21 cellular contexts compared by ENCODE assay signal in the genomic region with DNA sequence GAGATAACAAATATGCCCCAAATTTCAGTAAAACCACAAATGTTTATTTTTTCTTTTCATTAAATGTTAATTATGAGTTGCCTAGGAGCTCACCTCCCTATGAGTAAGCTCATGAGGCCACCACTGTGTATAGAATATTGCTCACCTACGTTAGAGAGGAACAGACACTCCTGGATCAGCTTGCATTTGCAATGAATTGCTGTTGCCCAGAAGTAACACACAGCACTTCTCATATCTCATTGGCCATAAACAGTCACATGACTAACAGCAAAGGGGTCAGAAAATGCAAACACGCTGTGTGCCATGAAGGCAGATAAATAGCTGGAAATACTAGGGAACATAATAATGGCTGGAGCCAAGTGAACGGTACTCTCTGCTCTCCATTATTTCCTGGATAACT.
DNase-seq lines count a peak whose midpoint lies in the region; ATAC-seq, FAIRE-seq and TF ChIP-seq lines count a peak whose summit lies in the region.
"Had no signal": no experiment of that assay in that cellular context is flagged by ENCODE, and none has a peak within 500 bp of the region (broad histone marks: within the 10 kb centered on the region; RNA-seq: fewer than 3 reads in every experiment).

No MANE protein-coding gene starts in this region.

- intact Hi-C loops in K562 (cut with micrococcal nuclease) (no loop called here), transverse colon (cut with DNase I; ENCODE audit: low total_unique reads) (no loop called here)

- no peak overlapping the region for H2BK15ac ChIP-seq in mesendoderm (replicated peaks; ENCODE audit: low read depth)

- no peak overlapping the region for H2AK5ac ChIP-seq in mesendoderm (ENCODE audit: low read length)

- no peak overlapping the region for H3K4me3 ChIP-seq in K562
- no peak overlapping the region for H3K4me3 ChIP-seq in mesendoderm (ENCODE audit: low read length)
- no peak overlapping the region for H3K4me3 ChIP-seq in transverse colon
- H3K4me3 ChIP-seq: PC-9, SK-N-MC had no signal

- peak overlapping the region; percentile 66 for H3K23ac ChIP-seq in mesendoderm (ENCODE audit: low read length)

- POLR2A ChIA-PET in K562 (lab: Yijun Ruan, JAX), result interaction anchor here (0.6 to 1.0 kb wide), 2 partner anchors 758 to 994 kb away, joined by 3 read pairs; no protein-coding TSS in a partner anchor

- no peaks in the 10 kb centered on the region for H3K79me2 ChIP-seq in K562 (ENCODE audit: control insufficient read depth, insufficient read depth, low read length)
- no peaks in the 10 kb centered on the region for H3K79me2 ChIP-seq in mesendoderm (ENCODE audit: control insufficient read depth, insufficient read depth, low read length)

- H3K27ac ChIP-seq in K562 (ENCODE audit: extremely low read depth, low read depth, low read length) (no peak overlapping the region), mesendoderm (ENCODE audit: low read depth, low read length) (no peak overlapping the region), transverse colon (no peak overlapping the region)
- H3K27ac ChIP-seq: KMS-11, PC-9, SK-N-MC had no signal

- H3K27me3 ChIP-seq in K562 (ENCODE audit: control insufficient read depth in 2 of 2, insufficient read depth in 2 of 2, low read length in 2 of 2) (no peaks in the 10 kb centered on the region), mesendoderm (ENCODE audit: insufficient read depth, low read length, poor library complexity) (no peaks in the 10 kb centered on the region), transverse colon (no peaks in the 10 kb centered on the region)

- no peaks in the 10 kb centered on the region for H3K79me1 ChIP-seq in mesendoderm (ENCODE audit: low read length)

- H3K9me3 ChIP-seq in K562 (replicated peaks; ENCODE audit: control insufficient read depth, insufficient read depth, low read depth, low read length), result no peaks in the 10 kb centered on the region
- no peaks in the 10 kb centered on the region for H3K9me3 ChIP-seq in transverse colon

- H4K8ac ChIP-seq in mesendoderm (ENCODE audit: low read depth, low read length), result no peak overlapping the region

- no peak for TF ChIP-seq CTCF in K562 (IDR thresholded peaks at IDR 0.05 in 2 of 3, conservative IDR thresholded peaks at IDR 0.05 in 1 of 3; ENCODE audit: insufficient read depth in 2 of 3, low read depth in 1 of 3, low read length in 3 of 3)
- TF ChIP-seq CTCF in transverse colon (IDR thresholded peaks at IDR 0.05), result no peak

- no peak overlapping the region for H2BK5ac ChIP-seq in mesendoderm (ENCODE audit: low read length)

- H3K4ac ChIP-seq in mesendoderm (ENCODE audit: low read depth, low read length), result no peak overlapping the region

- TF ChIP-seq POLR2A in GM12892 (IDR thresholded peaks at IDR 0.05; ENCODE audit: low read depth, low read length) (no peak), K562 (conservative IDR thresholded peaks at IDR 0.05) (no peak), transverse colon (IDR thresholded peaks at IDR 0.05) (no peak)

- 29% methylated on average over 3 of the region's 3 CpGs for WGBS in K562 (ENCODE audit: insufficient coverage, low coverage, missing lambda C conversion rate)
- no CpG with 5 or more reads among the region's 3 CpGs for WGBS in mesendoderm (ENCODE audit: extremely low coverage, insufficient coverage, low lambda C conversion rate)
- 77 to 82% methylated on average over 2 to 3 of the region's 3 CpGs for WGBS in transverse colon (ENCODE audit: low coverage in 1 of 2), 2 donors

- DNase-seq in GM12892 (ENCODE audit: insufficient read length) (no peak), NCI-H146 treated with DMSO at 0.1 percent for 48 hours (lab: John Stamatoyannopoulos, UW; ENCODE audit: unreplicated experiment) (peak; percentile 42), K562 (ENCODE audit: extremely low read depth in 1 of 4, low spot score in 3 of 4) (peak in 2 of 4 experiments; percentile 25 to 34), mesendoderm (no peak), HT-29 (ENCODE audit: low spot score) (no peak), transverse colon (no peak)
- DNase-seq: DMS53; NCI-H1048; NCI-H1417 treated with DMSO at 0.1 percent for 48 hours; NCI-H187 treated with DMSO at 0.1 percent for 48 hours; NCI-H2107; NCI-H524; NCI-H82; NK-92 treated with Interleukin-12 subunit alpha and Interleukin-12 subunit beta, amount 100 ng/mL, for 24 hours; PC-9; Right ventricle myocardium superior had no signal

- in situ Hi-C loops in K562 (cut with MboI) (no loop called here), transverse colon (cut with MboI; ENCODE audit: low pct_ligation_motif_present in 1 of 4, low pct_unique_long_range_greater_than_20kb in 1 of 4, low sequenced_read_pairs in 3 of 4) (no loop called here)

- CTCF ChIA-PET in K562 (lab: Yijun Ruan, JAX; ENCODE audit: low intra/inter-chr PET ratio), result no interaction called here

- H3K4me1 ChIP-seq in K562 (replicated peaks in 1 of 2; ENCODE audit: control insufficient read depth in 2 of 2, insufficient read depth in 2 of 2, low read length in 2 of 2) (no peaks in the 10 kb centered on the region), mesendoderm (ENCODE audit: control insufficient read depth, low read depth, low read length) (no peaks in the 10 kb centered on the region), transverse colon (peaks cover 0 to 6% (median 0%) of the 10 kb centered on the region in 4 donors)

- H3K4me2 ChIP-seq in K562 (ENCODE audit: insufficient read depth, low read length) (no peak overlapping the region), mesendoderm (ENCODE audit: low read length) (no peak overlapping the region)
- H3K4me2 ChIP-seq: KMS-11, PC-9 had no signal

- H2AFZ ChIP-seq in K562 (ENCODE audit: low read depth, low read length), result peak overlapping the region; percentile 74
- H2AFZ ChIP-seq: PC-9 had no signal

- no peak overlapping the region for H3K18ac ChIP-seq in mesendoderm (ENCODE audit: low read length)

- no peaks in the 10 kb centered on the region for H4K20me1 ChIP-seq in K562 (replicated peaks; ENCODE audit: control insufficient read depth, insufficient read depth, low read length)

- H4K5ac ChIP-seq in mesendoderm (ENCODE audit: low read length), result no peak overlapping the region

- ATAC-seq in K562, result peak; percentile 66
- no peak for ATAC-seq in GM21447 (IDR thresholded peaks at IDR 0.05; ENCODE audit: unreplicated experiment)

- no peak for TF ChIP-seq RAD21 in K562 (CRISPR knock-in tag; conservative IDR thresholded peaks at IDR 0.05 in 1 of 2, IDR thresholded peaks at IDR 0.05 in 1 of 2)

- H3K36me3 ChIP-seq in K562 (ENCODE audit: control insufficient read depth, insufficient read depth, low read length) (no peaks in the 10 kb centered on the region), mesendoderm (ENCODE audit: control insufficient read depth, insufficient read depth, low read length) (no peaks in the 10 kb centered on the region), transverse colon (no peaks in the 10 kb centered on the region)

- TF ChIP-seq EP300 in K562 (IDR thresholded peaks at IDR 0.05; ENCODE audit: low read length), result no peak
- TF ChIP-seq EP300 in transverse colon (IDR thresholded peaks at IDR 0.05; ENCODE audit: low read depth), result no peak

- FAIRE-seq in GM12892 (lab: Jason Lieb, UNC) (peak; percentile 24), K562 (lab: Jason Lieb, UNC) (peak; percentile 49)
- FAIRE-seq: D721Med, H54 had no signal

- H3K9me1 ChIP-seq in K562 (ENCODE audit: control insufficient read depth, insufficient read depth, low read length), result no peaks in the 10 kb centered on the region

- no TSS peak for BruUV-seq in K562 (replicated peaks; lab: Mats Ljungman, UMichigan)

- no peak overlapping the region for H3K56ac ChIP-seq in mesendoderm (ENCODE audit: low read length)

- no peak overlapping the region for H3K9ac ChIP-seq in K562 (ENCODE audit: insufficient read depth in 1 of 2, low read depth in 2 of 2, low read length in 2 of 2)
- no peak overlapping the region for H3K9ac ChIP-seq in mesendoderm (ENCODE audit: low read length)
- H3K9ac ChIP-seq: KMS-11 had no signal

- no peak overlapping the region for H2BK120ac ChIP-seq in mesendoderm (ENCODE audit: low read depth, low read length)

TF ChIP-seq in K562, 482 proteins besides CTCF, POLR2A, EP300 and RAD21 (continues in another document):
- TF ChIP-seq, protein P1, sequence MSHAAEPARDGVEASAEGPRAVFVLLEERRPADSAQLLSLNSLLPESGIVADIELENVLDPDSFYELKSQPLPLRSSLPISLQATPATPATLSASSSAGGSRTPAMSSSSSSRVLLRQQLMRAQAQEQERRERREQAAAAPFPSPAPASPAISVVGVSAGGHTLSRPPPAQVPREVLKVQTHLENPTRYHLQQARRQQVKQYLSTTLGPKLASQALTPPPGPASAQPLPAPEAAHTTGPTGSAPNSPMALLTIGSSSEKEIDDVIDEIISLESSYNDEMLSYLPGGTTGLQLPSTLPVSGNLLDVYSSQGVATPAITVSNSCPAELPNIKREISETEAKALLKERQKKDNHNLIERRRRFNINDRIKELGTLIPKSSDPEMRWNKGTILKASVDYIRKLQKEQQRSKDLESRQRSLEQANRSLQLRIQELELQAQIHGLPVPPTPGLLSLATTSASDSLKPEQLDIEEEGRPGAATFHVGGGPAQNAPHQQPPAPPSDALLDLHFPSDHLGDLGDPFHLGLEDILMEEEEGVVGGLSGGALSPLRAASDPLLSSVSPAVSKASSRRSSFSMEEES (CRISPR knock-in tag; IDR thresholded peaks at IDR 0.05), result peak; percentile 89
- peak; percentile 70; the same call in 1 of the 2 replicates for TF ChIP-seq RAD51 (IDR thresholded peaks at IDR 0.05; ENCODE audit: borderline replicate concordance, low read depth)
- peak; percentile 77 for TF ChIP-seq TOE1 (IDR thresholded peaks at IDR 0.05; ENCODE audit: borderline replicate concordance)
- no peak for TF ChIP-seq TOE1 (CRISPR knock-in tag; IDR thresholded peaks at IDR 0.05; ENCODE audit: borderline replicate concordance, low read depth)
- TF ChIP-seq, protein P2, sequence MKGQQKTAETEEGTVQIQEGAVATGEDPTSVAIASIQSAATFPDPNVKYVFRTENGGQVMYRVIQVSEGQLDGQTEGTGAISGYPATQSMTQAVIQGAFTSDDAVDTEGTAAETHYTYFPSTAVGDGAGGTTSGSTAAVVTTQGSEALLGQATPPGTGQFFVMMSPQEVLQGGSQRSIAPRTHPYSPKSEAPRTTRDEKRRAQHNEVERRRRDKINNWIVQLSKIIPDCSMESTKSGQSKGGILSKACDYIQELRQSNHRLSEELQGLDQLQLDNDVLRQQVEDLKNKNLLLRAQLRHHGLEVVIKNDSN (CRISPR knock-in tag; IDR thresholded peaks at IDR 0.05), result peak; percentile 50
